Comparison of ENCODE assay signal across 8 cellular contexts in genomic region chr2:27408601-27409320, GRCh38. TPM values are rescaled to one million over a fixed set of nuclear protein-coding genes. Genes with fewer than 3 reads are reported as not detected.
DNase-seq lines count a peak whose midpoint lies in the region; ATAC-seq and TF ChIP-seq lines count a peak whose summit lies in the region.

No MANE protein-coding gene starts in this region.

- intact Hi-C loops in mucosa of descending colon (cut with DNase I, micrococcal nuclease) (no loop called here), upper lobe of right lung (cut with DNase I) (no loop called here)

- H3K27ac Mint-ChIP-seq in effector memory CD8-positive, alpha-beta T cell, result peak overlapping the region; percentile 91 to 93

- H3K27me3 ChIP-seq in upper lobe of right lung, result no peaks in the 10 kb centered on the region

- H3K9me3 ChIP-seq in mucosa of descending colon, result no peaks in the 10 kb centered on the region
- no peaks in the 10 kb centered on the region for H3K9me3 ChIP-seq in upper lobe of right lung

- H3K36me3 ChIP-seq in mucosa of descending colon (ENCODE audit: low read depth) (no peaks in the 10 kb centered on the region), upper lobe of right lung (no peaks in the 10 kb centered on the region)

- peak; percentile 39 for DNase-seq in RPMI8226
- no peak for DNase-seq in effector memory CD8-positive, alpha-beta T cell
- DNase-seq in mucosa of descending colon, result peak in 1 of 3 donors; percentile 35
- DNase-seq in upper lobe of right lung, result no peak
- no peak for DNase-seq in epidermal melanocyte (ENCODE audit: insufficient read length, low spot score)

- H3K4me1 ChIP-seq in mucosa of descending colon (ENCODE audit: low read depth) (peaks cover 15% of the 10 kb centered on the region), upper lobe of right lung (peaks cover 20% of the 10 kb centered on the region)

- H3K27ac ChIP-seq in C4-2B, result peak overlapping the region; percentile 99
- H3K27ac ChIP-seq in upper lobe of right lung, result peak overlapping the region; percentile 90

- no peaks in the 10 kb centered on the region for H3K9me3 Mint-ChIP-seq in effector memory CD8-positive, alpha-beta T cell

- H3K4me3 Mint-ChIP-seq in effector memory CD8-positive, alpha-beta T cell, result peak overlapping the region; percentile 81 to 89

- peaks cover 22 to 34% of the 10 kb centered on the region in 2 donors for H3K4me1 Mint-ChIP-seq in effector memory CD8-positive, alpha-beta T cell (ENCODE audit: low read depth in 2 of 2)

- peak; percentile 10 for ATAC-seq in GM18861 (IDR thresholded peaks at IDR 0.05; ENCODE audit: unreplicated experiment)
- ATAC-seq in HG03039 (IDR thresholded peaks at IDR 0.05; ENCODE audit: unreplicated experiment), result peak; percentile 27
- ATAC-seq in effector memory CD8-positive, alpha-beta T cell (replicated peaks), result no peak
- ATAC-seq in mucosa of descending colon, result peak; percentile 60
- peak; percentile 42 for ATAC-seq in upper lobe of right lung

- TF ChIP-seq CTCF in C4-2B (conservative IDR thresholded peaks at IDR 0.05) (peak; percentile 8; the same call in 1 of the 2 replicates), mucosa of descending colon (IDR thresholded peaks at IDR 0.05) (no peak), upper lobe of right lung (IDR thresholded peaks at IDR 0.05) (no peak)

- peaks cover 12 to 18% of the 10 kb centered on the region in 2 donors for H3K27me3 Mint-ChIP-seq in effector memory CD8-positive, alpha-beta T cell

- H3K4me3 ChIP-seq in mucosa of descending colon, result peak overlapping the region; percentile 71
- H3K4me3 ChIP-seq in upper lobe of right lung, result peak overlapping the region; percentile 100

- peaks cover 21% of the 10 kb centered on the region for H3K36me3 Mint-ChIP-seq in effector memory CD8-positive, alpha-beta T cell (ENCODE audit: insufficient read depth)

RNA-seq across cellular contexts. Expression of gene PPM1G, which starts 0.6 kb away (rescaled TPM):
- total RNA-seq in mucosa of descending colon (10 to 100 TPM; 53.4 to 64.1 (median 59.6) TPM), upper lobe of right lung (51.8 TPM)

RNA-seq across cellular contexts. Expression of gene NRBP1, which starts 19.7 kb away (rescaled TPM):
- total RNA-seq in mucosa of descending colon (100 to 1,000 TPM in 1 of 3 donors, 10 to 100 TPM in 2; 68.4 to 104 (median 87.6) TPM), upper lobe of right lung (75.8 TPM)

RNA-seq across cellular contexts. Expression of gene ZNF513, which starts 28.2 kb away (rescaled TPM):
- total RNA-seq in mucosa of descending colon (10 to 100 TPM; 22.6 to 32.0 (median 25.4) TPM), upper lobe of right lung (14.2 TPM)

RNA-seq across cellular contexts. Expression of gene KRTCAP3, which starts 33.4 kb away (rescaled TPM):
- total RNA-seq in mucosa of descending colon (10 to 100 TPM; 43.9 to 93.4 (median 85.1) TPM), upper lobe of right lung (22.5 TPM)

RNA-seq across cellular contexts. Expression of gene SNX17, which starts 38.3 kb away (rescaled TPM):
- total RNA-seq in mucosa of descending colon, result 10 to 100 TPM; 85.5 to 94.4 (median 91.0) TPM
- total RNA-seq in upper lobe of right lung, result 97.6 TPM
